25 cellular contexts compared by ENCODE assay signal in the genomic region with DNA sequence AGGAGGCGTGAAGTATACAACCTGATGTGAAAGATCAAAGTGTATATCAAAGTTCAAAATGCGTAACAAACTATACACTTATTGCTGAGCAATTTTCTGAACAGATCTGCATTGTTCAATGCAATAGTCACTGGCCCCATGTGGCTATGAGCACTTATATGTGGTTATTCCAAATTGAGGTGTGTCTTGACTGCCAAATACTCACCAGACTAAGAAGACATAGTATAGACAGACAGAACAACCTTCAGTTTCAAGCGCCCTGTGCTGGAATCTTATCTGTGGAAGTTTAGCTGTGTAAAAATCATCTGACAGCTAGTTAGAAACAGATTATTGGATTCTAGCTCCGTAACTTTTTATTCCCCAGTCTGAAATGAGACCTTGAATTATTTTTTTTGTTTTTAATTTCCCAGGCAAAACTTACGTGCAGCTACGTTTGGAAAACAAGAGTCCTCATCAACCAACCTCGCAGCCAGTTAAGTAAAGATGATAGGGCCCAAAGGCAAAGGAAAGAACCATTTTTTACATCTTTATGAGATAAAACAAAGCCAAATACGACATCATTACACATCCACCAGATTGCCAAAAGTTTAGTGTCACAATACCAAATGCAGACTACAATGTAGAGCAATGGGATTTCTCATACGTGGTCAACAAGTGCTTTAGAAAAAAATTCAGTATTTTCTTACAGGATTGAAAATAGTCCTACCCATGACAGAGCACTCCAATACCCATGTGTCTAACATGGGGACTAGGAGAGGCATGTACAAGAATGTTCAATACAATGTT. TPM values are rescaled to one million over a fixed set of nuclear protein-coding genes. Genes with fewer than 3 reads are reported as not detected.
DNase-seq lines count a peak whose midpoint lies in the region; ATAC-seq and TF ChIP-seq lines count a peak whose summit lies in the region.
"Had no signal": no experiment of that assay in that cellular context is flagged by ENCODE, and none has a peak within 500 bp of the region (broad histone marks: within the 10 kb centered on the region; RNA-seq: fewer than 3 reads in every experiment).

No MANE protein-coding gene starts in this region.

- H3K27ac ChIP-seq in brain microvascular endothelial cell: no peak overlapping the region
- H3K27ac ChIP-seq: KMS-11, thoracic aorta, uterus had no signal

- H3K4me3 ChIP-seq in Loucy (ENCODE audit: low read length, poor library complexity, severe bottlenecking) (peak overlapping the region; percentile 63), brain microvascular endothelial cell (ENCODE audit: low read depth, low read length) (no peak overlapping the region)
- H3K4me3 ChIP-seq: thoracic aorta, uterus had no signal

- H3K36me3 ChIP-seq in Loucy (ENCODE audit: insufficient read depth, low read length) (no peaks in the 10 kb centered on the region), brain microvascular endothelial cell (replicated peaks) (no peaks in the 10 kb centered on the region)
- H3K36me3 ChIP-seq: thoracic aorta, uterus had no signal

- H3K9me2 ChIP-seq in Loucy (replicated peaks; ENCODE audit: low read depth, low read length): no peaks in the 10 kb centered on the region

- peaks cover 45% of the 10 kb centered on the region for H3K79me2 ChIP-seq in Loucy (ENCODE audit: insufficient read depth, low read length)

- peaks cover 6% of the 10 kb centered on the region; the same call in 1 of the 2 replicates for H3F3A ChIP-seq in Loucy (ENCODE audit: low read depth)

- no peak overlapping the region for H2AFZ ChIP-seq in Loucy (ENCODE audit: low read length)

- H3K9me3 ChIP-seq in Loucy (ENCODE audit: insufficient read depth, low read depth, low read length): no peaks in the 10 kb centered on the region
- H3K9me3 ChIP-seq: thoracic aorta, uterus had no signal

- H3K4me2 ChIP-seq in Loucy (ENCODE audit: low read depth, low read length, poor library complexity, severe bottlenecking): peak overlapping the region; percentile 79
- H3K4me2 ChIP-seq: KMS-11 had no signal

- peaks cover 24% of the 10 kb centered on the region for H3K4me1 ChIP-seq in Loucy (ENCODE audit: insufficient read depth, low read length, poor library complexity, severe bottlenecking)
- H3K4me1 ChIP-seq: uterus had no signal

- no peaks in the 10 kb centered on the region for H3K27me3 ChIP-seq in Loucy (ENCODE audit: insufficient read depth, low read length, poor library complexity, severe bottlenecking)
- no peaks in the 10 kb centered on the region for H3K27me3 ChIP-seq in brain microvascular endothelial cell (replicated peaks)
- H3K27me3 ChIP-seq: uterus had no signal

- ATAC-seq in HG03097 (IDR thresholded peaks at IDR 0.05; ENCODE audit: low FRiP score, unreplicated experiment): no peak
- no peak for ATAC-seq in HG02763 (IDR thresholded peaks at IDR 0.05; ENCODE audit: unreplicated experiment)
- ATAC-seq in omental fat pad (ENCODE audit: low FRiP score): no peak
- no peak for ATAC-seq in HG02970 (IDR thresholded peaks at IDR 0.05; ENCODE audit: low FRiP score, unreplicated experiment)
- ATAC-seq: activated T-cell treated with anti-CD3 and anti-CD28 coated beads, Interleukin-2, amount 50 U/mL, for 72 hours had no signal

- DNase-seq in ELR (ENCODE audit: low read depth) (peak; percentile 29), brain microvascular endothelial cell (peak; percentile 27), kidney tubule cell (ENCODE audit: low spot score) (peak; percentile 8), omental fat pad (ENCODE audit: low spot score) (no peak)
- DNase-seq: activated CD4-positive, alpha-beta T cell treated with anti-CD3 and anti-CD28 coated beads, Interleukin-2, amount 50 U/mL, for 4 hours; activated CD4-positive, CD25-positive, alpha-beta regulatory T cell; activated naive CD4-positive, alpha-beta T cell treated with Interleukin-2 at 50 U/mL for 16 hours; activated T-cell treated with anti-CD3 and anti-CD28 coated beads, Interleukin-2, amount 50 U/mL, for 72 hours; amygdala; Calu3; cerebellar nuclear complex; HCEC 1CT; head of caudate nucleus; MV-4-11; NCI-H146; NK-92 treated with Interleukin-12 subunit alpha and Interleukin-12 subunit beta, amount 100 ng/mL, for 24 hours; Right ventricle myocardium superior; T-helper 9 cell; uterus had no signal

- no peak for TF ChIP-seq CTCF in Loucy (conservative IDR thresholded peaks at IDR 0.05; ENCODE audit: low read length)
- TF ChIP-seq CTCF in brain microvascular endothelial cell (IDR thresholded peaks at IDR 0.05; ENCODE audit: low read depth, low read length, missing control alignments): no peak
- no peak for TF ChIP-seq CTCF in omental fat pad (IDR thresholded peaks at IDR 0.05)

- H3K9ac ChIP-seq in Loucy (ENCODE audit: low read depth, low read length, poor library complexity, severe bottlenecking): peak overlapping the region; percentile 55
- H3K9ac ChIP-seq: KMS-11 had no signal

- H4K20me1 ChIP-seq in Loucy (ENCODE audit: insufficient read depth, low read length, poor library complexity, severe bottlenecking): no peaks in the 10 kb centered on the region

- in situ Hi-C loops in brain microvascular endothelial cell (cut with HindIII; ENCODE audit: low pct_ligation_motif_present, low sequenced_read_pairs): no loop called here

RNA-seq across cellular contexts. Expression of a gene that starts 37.2 kb away (rescaled TPM):
- total RNA-seq in omental fat pad: 10 to 100 TPM in 1 of 4 donors, 1 to 10 TPM in 3; 5.7 to 12.6 (median 7.4) TPM
